ENCODE assay signal across 1 cellular context in genomic region chr9:97632406-97632991, GRCh38.
TF ChIP-seq lines count a peak whose summit lies in the region.

No MANE protein-coding gene starts in this region.

TF ChIP-seq in HepG2, 621 proteins besides CTCF, POLR2A, EP300 and RAD21 (continued from another document):
- TF ChIP-seq ATF2 (CRISPR knock-in tag; IDR thresholded peaks at IDR 0.05), result peak; percentile 73; the same call in 1 of the 2 replicates
- TF ChIP-seq ZNF24 (IDR thresholded peaks at IDR 0.05), result peak; percentile 75; the same call in 1 of the 2 replicates
- 0 out of 2 replicates have a peak, but pooled peaks have one; percentile 45 for TF ChIP-seq AHDC1 (CRISPR knock-in tag; IDR thresholded peaks at IDR 0.05; ENCODE audit: borderline replicate concordance)
- TF ChIP-seq ZNF326 (CRISPR knock-in tag; IDR thresholded peaks at IDR 0.05; ENCODE audit: borderline replicate concordance), result no peak
- TF ChIP-seq HDAC1 (CRISPR knock-in tag; IDR thresholded peaks at IDR 0.05), result 0 out of 2 replicates have a peak, but pooled peaks have one; percentile 8
- TF ChIP-seq ATF7 (IDR thresholded peaks at IDR 0.05), result peak; percentile 100
- no peak; the same call in 1 of the 2 replicates for TF ChIP-seq ATF7 (CRISPR knock-in tag; IDR thresholded peaks at IDR 0.05)
- 0 out of 2 replicates have a peak, but pooled peaks have one; percentile 33 for TF ChIP-seq ZNF510 (CRISPR knock-in tag; IDR thresholded peaks at IDR 0.05; ENCODE audit: low read depth)
- no peak for TF ChIP-seq ISL2 (CRISPR knock-in tag; IDR thresholded peaks at IDR 0.05)
- TF ChIP-seq CREB1 (IDR thresholded peaks at IDR 0.05), result peak; percentile 88
- TF ChIP-seq CREB1 (CRISPR knock-in tag; IDR thresholded peaks at IDR 0.05), result no peak
- 0 out of 2 replicates have a peak, but pooled peaks have one; percentile 16 for TF ChIP-seq ZNF343 (CRISPR knock-in tag; IDR thresholded peaks at IDR 0.05)
- TF ChIP-seq MYNN (CRISPR knock-in tag; IDR thresholded peaks at IDR 0.05; ENCODE audit: low read depth), result 0 out of 2 replicates have a peak, but pooled peaks have one; percentile 45
- TF ChIP-seq PATZ1 (CRISPR knock-in tag; IDR thresholded peaks at IDR 0.05), result peak; percentile 17; the same call in 1 of the 2 replicates
- TF ChIP-seq ZNF670 (CRISPR knock-in tag; IDR thresholded peaks at IDR 0.05; ENCODE audit: borderline replicate concordance), result 0 out of 2 replicates have a peak, but pooled peaks have one; percentile 41
- TF ChIP-seq ZFP82 (CRISPR knock-in tag; IDR thresholded peaks at IDR 0.05; ENCODE audit: borderline replicate concordance), result peak; percentile 65; the same call in 1 of the 2 replicates
- peak in 1 of 2 experiments; percentile 33; a peak in 1 of 4 replicates for TF ChIP-seq ATF4 (CRISPR knock-in tag; IDR thresholded peaks at IDR 0.05)
- no peak for TF ChIP-seq CHD4 (IDR thresholded peaks at IDR 0.05; ENCODE audit: borderline replicate concordance, low read length)
